In genomic region chr20:22385602-22386299, GRCh38 we compare ENCODE assay signal across 1 cellular context.
TF ChIP-seq lines count a peak whose summit lies in the region.

No MANE protein-coding gene starts in this region.

TF ChIP-seq in neural cell, 6 proteins besides CTCF, POLR2A, EP300 and RAD21:
- TF ChIP-seq REST (IDR thresholded peaks at IDR 0.05; ENCODE audit: borderline replicate concordance), result no peak
- TF ChIP-seq MXI1 (conservative IDR thresholded peaks at IDR 0.05; ENCODE audit: poor library complexity, severe bottlenecking), result no peak
- no peak for TF ChIP-seq EZH2 (IDR thresholded peaks at IDR 0.05; ENCODE audit: borderline replicate concordance, insufficient read depth, low read length, poor library complexity, severe bottlenecking)
- no peak for TF ChIP-seq SMC3 (conservative IDR thresholded peaks at IDR 0.05; ENCODE audit: poor library complexity)
- no peak for TF ChIP-seq TAF1 (IDR thresholded peaks at IDR 0.05; ENCODE audit: low read depth)
- no peak for TF ChIP-seq POLR2AphosphoS5 (IDR thresholded peaks at IDR 0.05)
